ENCODE assay signal across 9 cellular contexts in genomic region chr12:57896139-57896436, GRCh38. TPM values are rescaled to one million over a fixed set of nuclear protein-coding genes. Genes with fewer than 3 reads are reported as not detected.
A peak's percentile ranks its signal among the peaks of the same experiment; 100 is the strongest.
DNase-seq lines count a peak whose midpoint lies in the region; ATAC-seq, FAIRE-seq and TF ChIP-seq lines count a peak whose summit lies in the region.
"Had no signal": no experiment of that assay in that cellular context is flagged by ENCODE, and none has a peak within 500 bp of the region (broad histone marks: within the 10 kb centered on the region; RNA-seq: fewer than 3 reads in every experiment).

No MANE protein-coding gene starts in this region.

- no peaks in the 10 kb centered on the region for H3K9me3 ChIP-seq in CD8-positive, alpha-beta memory T cell (ENCODE audit: low read length)
- H3K9me3 ChIP-seq in OCI-LY1 (ENCODE audit: low read length): no peaks in the 10 kb centered on the region
- H3K9me3 ChIP-seq in endothelial cell of umbilical vein (replicated peaks; ENCODE audit: control insufficient read depth, insufficient read depth, low read length): no peaks in the 10 kb centered on the region

- H3K4me3 Mint-ChIP-seq in CD8-positive, alpha-beta memory T cell: peak overlapping the region in 6 of 7 donors; percentile 20 to 69 (median 55)
- H3K4me3 Mint-ChIP-seq in neural crest cell: peak overlapping the region; percentile 77

- ATAC-seq in GM21576 (IDR thresholded peaks at IDR 0.05; ENCODE audit: unreplicated experiment): no peak
- no peak for ATAC-seq in GM19455 (IDR thresholded peaks at IDR 0.05; ENCODE audit: unreplicated experiment)

- no peaks in the 10 kb centered on the region for H3F3A ChIP-seq in OCI-LY1 (ENCODE audit: insufficient read depth, low read length)

- H2AFZ ChIP-seq in OCI-LY1 (ENCODE audit: low read length): no peak overlapping the region
- H2AFZ ChIP-seq in endothelial cell of umbilical vein (ENCODE audit: low read depth, low read length): peak overlapping the region; percentile 94

- TSS peak; percentile 31 for BruUV-seq in endothelial cell of umbilical vein (replicated peaks; lab: Mats Ljungman, UMichigan)

- H3K9me3 Mint-ChIP-seq in CD8-positive, alpha-beta memory T cell: no peaks in the 10 kb centered on the region
- H3K9me3 Mint-ChIP-seq in neural crest cell: no peaks in the 10 kb centered on the region

- peaks cover 40 to 59% (median 58%) of the 10 kb centered on the region in 3 donors for H3K4me1 Mint-ChIP-seq in CD8-positive, alpha-beta memory T cell
- H3K4me1 Mint-ChIP-seq in neural crest cell: peaks cover 53% of the 10 kb centered on the region

- dilution Hi-C loops in endothelial cell of umbilical vein (cut with MboI; ENCODE audit: extremely low pct_ligation_motif_present, low sequenced_read_pairs): no loop called here

- H3K27me3 ChIP-seq in CD8-positive, alpha-beta memory T cell (ENCODE audit: insufficient read depth, low read length, poor library complexity, severe bottlenecking): no peaks in the 10 kb centered on the region
- H3K27me3 ChIP-seq in OCI-LY1 (ENCODE audit: insufficient read depth, low read length): peaks cover 23% of the 10 kb centered on the region
- no peaks in the 10 kb centered on the region for H3K27me3 ChIP-seq in endothelial cell of umbilical vein (ENCODE audit: control insufficient read depth in 2 of 2, insufficient read depth in 2 of 2, low read length in 2 of 2)

- peaks cover 0 to 6% (median 0%) of the 10 kb centered on the region in 3 donors for H3K36me3 Mint-ChIP-seq in CD8-positive, alpha-beta memory T cell
- no peaks in the 10 kb centered on the region for H3K36me3 Mint-ChIP-seq in neural crest cell (ENCODE audit: low read depth)

- peak; percentile 35 for FAIRE-seq in endothelial cell of umbilical vein (lab: Jason Lieb, UNC)

- peak overlapping the region; percentile 18 for H3K4me3 ChIP-seq in CD8-positive, alpha-beta memory T cell (ENCODE audit: low read length)
- H3K4me3 ChIP-seq in OCI-LY1 (ENCODE audit: low read depth, low read length, poor library complexity, severe bottlenecking) (no peak overlapping the region), endothelial cell of umbilical vein (replicated peaks in 1 of 3; ENCODE audit: insufficient read depth in 1 of 3, low read depth in 1 of 3, low read length in 3 of 3) (peak overlapping the region; percentile 39 to 50 (median 44))

- CTCF ChIA-PET in CD8-positive, alpha-beta memory T cell (lab: Charles Lee): interaction anchor here (1.2 to 3.9 kb wide), 7 partner anchors 10 to 131 kb away, joined by 3 to 17 read pairs (median 4); partner anchors contain the start of gene TSFM
- CTCF ChIA-PET in endothelial cell of umbilical vein (lab: Charles Lee): interaction anchor here (0.7 to 7.5 kb wide), 12 partner anchors 8 to 130 kb away, joined by 3 to 139 read pairs (median 11); partner anchors contain the start of genes CTDSP2 and TSFM

- no peaks in the 10 kb centered on the region for H3K36me3 ChIP-seq in CD8-positive, alpha-beta memory T cell (ENCODE audit: insufficient read depth, low read length)
- no peaks in the 10 kb centered on the region for H3K36me3 ChIP-seq in OCI-LY1 (ENCODE audit: insufficient read depth, low read length)
- H3K36me3 ChIP-seq in endothelial cell of umbilical vein (ENCODE audit: control insufficient read depth in 2 of 2, extremely low read depth in 1 of 2, insufficient read depth in 2 of 2, low read length in 2 of 2): no peaks in the 10 kb centered on the region

- TF ChIP-seq CTCF in OCI-LY1 (IDR thresholded peaks at IDR 0.05; ENCODE audit: low read length) (no peak), endothelial cell of umbilical vein (IDR thresholded peaks at IDR 0.05; ENCODE audit: extremely low read depth in 1 of 2, insufficient read depth in 1 of 2, low read depth in 1 of 2, low read length in 2 of 2) (no peak), neural crest cell (conservative IDR thresholded peaks at IDR 0.05) (no peak)

- H3K9ac ChIP-seq in OCI-LY1 (ENCODE audit: low read length) (no peak overlapping the region), endothelial cell of umbilical vein (replicated peaks; ENCODE audit: extremely low read depth, insufficient read depth, low read length) (peak overlapping the region; percentile 63)

- DNase-seq in CD8-positive, alpha-beta memory T cell: peak in 1 of 5 donors; percentile 27
- DNase-seq in endothelial cell of umbilical vein (ENCODE audit: low read depth, low spot score) (no peak), neural crest cell (ENCODE audit: low read depth, low spot score) (no peak), HPDE6-E6E7 (ENCODE audit: extremely low spot score) (no peak), mesenteric fat pad (ENCODE audit: low spot score) (no peak)

- H3K4me2 ChIP-seq in OCI-LY1 (ENCODE audit: low read length) (peak overlapping the region; percentile 30; the same call in 1 of the 2 replicates), endothelial cell of umbilical vein (ENCODE audit: insufficient read depth, low read length) (peak overlapping the region; percentile 79)

- H3K27ac ChIP-seq in CD8-positive, alpha-beta memory T cell (ENCODE audit: low read depth, low read length): no peak overlapping the region
- H3K27ac ChIP-seq in OCI-LY1 (ENCODE audit: low read depth, low read length, poor library complexity, severe bottlenecking) (no peak overlapping the region), endothelial cell of umbilical vein (ENCODE audit: insufficient read depth, low read depth, low read length) (peak overlapping the region; percentile 36)
- H3K27ac ChIP-seq: HL-60 had no signal

- POLR2A ChIA-PET in CD8-positive, alpha-beta memory T cell (lab: Charles Lee): interaction anchor here (1.2 kb wide), 1 partner anchor 113 kb away, joined by 3 read pairs; no protein-coding TSS in a partner anchor
- POLR2A ChIA-PET in endothelial cell of umbilical vein (lab: Charles Lee): interaction anchor here (1.6 to 2.4 kb wide), 5 partner anchors 31 to 93 kb away, joined by 3 to 18 read pairs (median 6); partner anchors contain the start of genes ATP23 and CTDSP2

- no peaks in the 10 kb centered on the region for H3K9me2 ChIP-seq in OCI-LY1 (ENCODE audit: low read depth, low read length)

- intact Hi-C loops in endothelial cell of umbilical vein (cut with micrococcal nuclease): loop anchor here (1.0 to 2.0 kb wide), 2 partner anchors 31 to 65 kb away; no protein-coding TSS in a partner anchor

- H3K9me1 ChIP-seq in endothelial cell of umbilical vein (replicated peaks; ENCODE audit: control insufficient read depth, extremely low read depth, insufficient read depth, low read length): no peaks in the 10 kb centered on the region

- H3K79me2 ChIP-seq in OCI-LY1 (ENCODE audit: insufficient read depth, low read length) (no peaks in the 10 kb centered on the region), endothelial cell of umbilical vein (ENCODE audit: control insufficient read depth, insufficient read depth, low read length) (no peaks in the 10 kb centered on the region)

- H4K20me1 ChIP-seq in OCI-LY1 (ENCODE audit: insufficient read depth, low read length) (no peaks in the 10 kb centered on the region), endothelial cell of umbilical vein (replicated peaks; ENCODE audit: control insufficient read depth, extremely low read depth, insufficient read depth, low read length) (no peaks in the 10 kb centered on the region)

- H3K27me3 Mint-ChIP-seq in CD8-positive, alpha-beta memory T cell: peaks cover 0 to 8% of the 10 kb centered on the region in 2 donors
- no peaks in the 10 kb centered on the region for H3K27me3 Mint-ChIP-seq in neural crest cell (ENCODE audit: low read depth)

- peak overlapping the region in 6 of 8 donors; percentile 54 to 85 (median 56) for H3K27ac Mint-ChIP-seq in CD8-positive, alpha-beta memory T cell
- no peak overlapping the region for H3K27ac Mint-ChIP-seq in neural crest cell (ENCODE audit: unreplicated experiment)

- H3K4me1 ChIP-seq in CD8-positive, alpha-beta memory T cell (ENCODE audit: insufficient read depth, low read length): peaks cover 58% of the 10 kb centered on the region
- H3K4me1 ChIP-seq in OCI-LY1 (ENCODE audit: insufficient read depth, low read length, severe bottlenecking) (peaks cover 28% of the 10 kb centered on the region), endothelial cell of umbilical vein (ENCODE audit: control insufficient read depth, extremely low read depth, insufficient read depth, low read length) (peaks cover 32% of the 10 kb centered on the region)

- no peak for TF ChIP-seq POLR2A in endothelial cell of umbilical vein (IDR thresholded peaks at IDR 0.05; ENCODE audit: low read depth, low read length)

TF ChIP-seq in endothelial cell of umbilical vein, 7 proteins besides CTCF, POLR2A, EP300 and RAD21 (continues in another document):
- no peak for TF ChIP-seq POLR2AphosphoS5 (IDR thresholded peaks at IDR 0.05; ENCODE audit: insufficient read depth, low read depth, low read length)
- TF ChIP-seq, protein P1, sequence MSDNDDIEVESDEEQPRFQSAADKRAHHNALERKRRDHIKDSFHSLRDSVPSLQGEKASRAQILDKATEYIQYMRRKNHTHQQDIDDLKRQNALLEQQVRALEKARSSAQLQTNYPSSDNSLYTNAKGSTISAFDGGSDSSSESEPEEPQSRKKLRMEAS (IDR thresholded peaks at IDR 0.05; ENCODE audit: insufficient read depth, insufficient read length): no peak

RNA-seq across cellular contexts. Expression of gene ATP23, which starts 45.3 kb away (rescaled TPM):
- total RNA-seq in CD8-positive, alpha-beta memory T cell: 10 to 100 TPM; 10.1 to 11.8 TPM
- polyA plus RNA-seq in CD8-positive, alpha-beta memory T cell: 22.0 TPM
- 5.9 and 7.2 TPM in 2 replicates for total RNA-seq in endothelial cell of umbilical vein
- polyA plus RNA-seq in endothelial cell of umbilical vein: 9.0 and 14.5 TPM in 2 replicates
- polyA plus RNA-seq in endothelial cell of umbilical vein (2011; cell fraction: cytosol; rRNA removed): 6.4 and 9.6 TPM in 2 replicates
- polyA plus RNA-seq in endothelial cell of umbilical vein (2011; cell fraction: nucleus; rRNA removed): 3.6 and 3.9 TPM in 2 replicates
- polyA plus RNA-seq in endothelial cell of umbilical vein (2012): 5.7 and 5.8 TPM in 2 replicates
- polyA minus RNA-seq in endothelial cell of umbilical vein: 6.4 and 9.4 TPM in 2 replicates
- 1.8 TPM for polyA minus RNA-seq in endothelial cell of umbilical vein (2011; cell fraction: cytosol; rRNA and poly(A)+ RNA removed)
- polyA minus RNA-seq in endothelial cell of umbilical vein (2011; cell fraction: nucleus; rRNA and poly(A)+ RNA removed): 0.63 and 0.96 TPM in 2 replicates
- 7.7 and 8.0 TPM in 2 replicates for total RNA-seq in neural crest cell
- 9.5 TPM for total RNA-seq in mesenteric fat pad

RNA-seq across cellular contexts. Expression of gene CTDSP2, which starts 49.6 kb away (rescaled TPM):
- total RNA-seq in CD8-positive, alpha-beta memory T cell: 10 to 100 TPM; 72.8 to 76.4 TPM
- polyA plus RNA-seq in CD8-positive, alpha-beta memory T cell: 55.0 TPM
- 128 and 142 TPM in 2 replicates for total RNA-seq in endothelial cell of umbilical vein
- 120 and 146 TPM in 2 replicates for polyA plus RNA-seq in endothelial cell of umbilical vein
- polyA plus RNA-seq in endothelial cell of umbilical vein (2011; cell fraction: cytosol; rRNA removed): 159 and 167 TPM in 2 replicates
- 177 and 178 TPM in 2 replicates for polyA plus RNA-seq in endothelial cell of umbilical vein (2011; cell fraction: nucleus; rRNA removed)
- 99.2 and 104 TPM in 2 replicates for polyA plus RNA-seq in endothelial cell of umbilical vein (2012)
- 215 and 262 TPM in 2 replicates for polyA minus RNA-seq in endothelial cell of umbilical vein
- 45.4 TPM for polyA minus RNA-seq in endothelial cell of umbilical vein (2011; cell fraction: cytosol; rRNA and poly(A)+ RNA removed)
- polyA minus RNA-seq in endothelial cell of umbilical vein (2011; cell fraction: nucleus; rRNA and poly(A)+ RNA removed): 94.7 and 98.2 TPM in 2 replicates
- 83.2 and 83.4 TPM in 2 replicates for total RNA-seq in neural crest cell
- 156 TPM for total RNA-seq in mesenteric fat pad
